In genomic region chr7:87391020-87391701, GRCh38 we compare ENCODE assay signal across 27 cellular contexts.
"Had no signal": no experiment of that assay in that cellular context is flagged by ENCODE, and none has a peak within 500 bp of the region (broad histone marks: within the 10 kb centered on the region; RNA-seq: fewer than 3 reads in every experiment).

No MANE protein-coding gene starts in this region.

- H3K9ac ChIP-seq: parathyroid adenoma had no signal

- H3K4me1 Mint-ChIP-seq: endodermal cell; neural crest cell; stimulated activated effector memory CD8-positive, alpha-beta T cell treated with anti-CD3 and anti-CD28 coated beads, Interleukin-12 subunit alpha, Interleukin-12 subunit beta, amount 100 ng/mL, for 72 hours had no signal

- H3K27me3 Mint-ChIP-seq: dendritic cell treated with granulocyte-macrophage colony-stimulating factor and Interleukin-4, amounts not matched to agents 40 ng/mL and 50 ng/mL, for 4 days; progenitor cell of endocrine pancreas had no signal

- FAIRE-seq: islet of Langerhans had no signal

- H2AFZ ChIP-seq: parathyroid adenoma had no signal

- H3K4me3 ChIP-seq: colonic mucosa, esophagus squamous epithelium, heart right ventricle, lower lobe of right lung, right atrium auricular region, sigmoid colon, stomach, thyroid gland had no signal

- H3K27ac Mint-ChIP-seq: dendritic cell treated with granulocyte-macrophage colony-stimulating factor and Interleukin-4, amounts not matched to agents 40 ng/mL and 50 ng/mL, for 4 days; endodermal cell; natural killer cell; progenitor cell of endocrine pancreas; stimulated activated effector memory CD8-positive, alpha-beta T cell treated with anti-CD3 and anti-CD28 coated beads, Interleukin-12 subunit alpha, Interleukin-12 subunit beta, amount 100 ng/mL, for 72 hours had no signal

- H3K27ac ChIP-seq: colonic mucosa, epithelial cell of prostate, esophagus squamous epithelium, heart right ventricle, lower lobe of right lung, parathyroid adenoma, right atrium auricular region, sigmoid colon, stomach, thyroid gland had no signal

- H3K36me3 ChIP-seq: colonic mucosa had no signal

- DNase-seq: colonic mucosa; effector CD8-positive, alpha-beta T cell; endodermal cell; esophagus squamous epithelium; foreskin melanocyte; glutamatergic neuron; heart right ventricle; hippocampal formation; left cardiac atrium; left ventricle myocardium superior; lower lobe of right lung; natural killer cell; sigmoid colon; stimulated activated CD4-positive, alpha-beta T cell treated with anti-CD3 and anti-CD28 coated beads, Interleukin-2, amount 100 ng/mL, for 24 hours; stimulated activated CD4-positive, alpha-beta T cell treated with anti-CD3 and anti-CD28 coated beads, Interleukin-4, amount 100 ng/mL, for 24 hours; stimulated activated naive CD4-positive, alpha-beta T cell treated with Interleukin-2 at 50 U/mL for 16 hours; stomach; thyroid gland; trophoblast cell had no signal

- ATAC-seq: heart right ventricle; left cardiac atrium; left ventricle myocardium superior; lower lobe of right lung; natural killer cell; stimulated activated effector memory CD8-positive, alpha-beta T cell treated with anti-CD3 and anti-CD28 coated beads, Interleukin-12 subunit alpha, Interleukin-12 subunit beta, amount 100 ng/mL, for 72 hours had no signal

- H3K9me3 ChIP-seq: colonic mucosa, esophagus squamous epithelium, heart right ventricle, lower lobe of right lung, right atrium auricular region, sigmoid colon, stomach, thyroid gland had no signal

- H3K4me1 ChIP-seq: colonic mucosa, esophagus squamous epithelium, heart right ventricle, lower lobe of right lung, parathyroid adenoma, right atrium auricular region, sigmoid colon, stomach, thyroid gland had no signal

- H3K27me3 ChIP-seq: colonic mucosa, esophagus squamous epithelium, heart right ventricle, right atrium auricular region, sigmoid colon, stomach, thyroid gland had no signal

- H3K4me3 Mint-ChIP-seq: dendritic cell treated with granulocyte-macrophage colony-stimulating factor and Interleukin-4, amounts not matched to agents 40 ng/mL and 50 ng/mL, for 4 days; endodermal cell; natural killer cell; neural crest cell; stimulated activated effector memory CD8-positive, alpha-beta T cell treated with anti-CD3 and anti-CD28 coated beads, Interleukin-12 subunit alpha, Interleukin-12 subunit beta, amount 100 ng/mL, for 72 hours had no signal

- H3K9me3 Mint-ChIP-seq: natural killer cell; stimulated activated effector memory CD8-positive, alpha-beta T cell treated with anti-CD3 and anti-CD28 coated beads, Interleukin-12 subunit alpha, Interleukin-12 subunit beta, amount 100 ng/mL, for 72 hours had no signal

- H3K79me2 ChIP-seq: parathyroid adenoma had no signal
